Comparison of ENCODE assay signal across 14 cellular contexts in the genomic region with DNA sequence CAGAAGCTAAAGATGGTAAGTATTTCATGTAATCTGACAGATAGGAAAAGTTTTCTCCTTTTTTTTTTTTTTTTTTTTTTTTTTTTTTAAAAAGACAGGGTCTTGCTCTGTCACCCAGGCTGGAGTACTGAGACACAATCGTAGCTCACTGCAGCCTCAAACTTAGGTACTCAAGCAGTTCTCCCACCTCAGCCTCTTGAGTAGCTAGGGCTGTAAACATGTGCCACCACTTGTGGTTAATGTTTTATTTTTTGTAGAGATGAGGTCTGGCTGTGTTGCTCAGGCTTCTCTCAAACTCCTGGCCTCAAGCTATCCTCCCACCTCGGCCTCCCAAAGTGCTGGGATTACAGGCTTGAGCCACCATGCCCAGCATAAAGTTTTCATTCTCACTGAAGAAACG. TPM values are rescaled to one million over a fixed set of nuclear protein-coding genes. Genes with fewer than 3 reads are reported as not detected.
DNase-seq lines count a peak whose midpoint lies in the region; ATAC-seq and TF ChIP-seq lines count a peak whose summit lies in the region.
"Had no signal": no experiment of that assay in that cellular context is flagged by ENCODE, and none has a peak within 500 bp of the region (broad histone marks: within the 10 kb centered on the region; RNA-seq: fewer than 3 reads in every experiment).

No MANE protein-coding gene starts in this region.

- no peak overlapping the region for H3K4me2 ChIP-seq in PC-9
- H3K4me2 ChIP-seq: BLaER1 treated with 17β-estradiol and CSF1 and Interleukin-3, amounts not matched to agents 10 nM and 100 nM had no signal

- H3K4me1 Mint-ChIP-seq in activated CD4-positive, alpha-beta T cell treated with anti-CD3 and anti-CD28 coated beads, Interleukin-2, amount 10 ng/mL, durations not matched to agents 24 days and 14 days = peaks cover 2% of the 10 kb centered on the region
- H3K4me1 Mint-ChIP-seq in mesothelial cell of epicardium = no peaks in the 10 kb centered on the region

- no peak for DNase-seq in activated CD4-positive, alpha-beta T cell treated with anti-CD3 and anti-CD28 coated beads, Interleukin-2, amount 10 ng/mL, durations not matched to agents 24 days and 14 days
- no peak for DNase-seq in activated CD4-positive, alpha-beta T cell treated with anti-CD3 and anti-CD28 coated beads for 1 hour
- DNase-seq in PC-9 (no peak), mesothelial cell of epicardium (ENCODE audit: low spot score in 2 of 2, unreplicated experiment in 2 of 2) (no peak), NCI-H1417 treated with DMSO at 0.1 percent for 48 hours (lab: John Stamatoyannopoulos, UW) (no peak), NCI-H446 treated with DMSO at 0.1 percent for 48 hours (lab: John Stamatoyannopoulos, UW) (no peak)
- DNase-seq: 8988T; CD4-positive, CD25-positive, alpha-beta regulatory T cell; DMS79; HCEC 1CT; KG1 had no signal

- peaks cover 29% of the 10 kb centered on the region for H3K36me3 ChIP-seq in PC-9 (ENCODE audit: low read depth)

- H3K9me3 Mint-ChIP-seq in activated CD4-positive, alpha-beta T cell treated with anti-CD3 and anti-CD28 coated beads, Interleukin-2, amount 10 ng/mL, durations not matched to agents 24 days and 14 days = no peaks in the 10 kb centered on the region
- H3K9me3 Mint-ChIP-seq in mesothelial cell of epicardium = peaks cover 13% of the 10 kb centered on the region

- no peaks in the 10 kb centered on the region for H3K27me3 Mint-ChIP-seq in activated CD4-positive, alpha-beta T cell treated with anti-CD3 and anti-CD28 coated beads, Interleukin-2, amount 10 ng/mL, durations not matched to agents 24 days and 14 days
- H3K27me3 Mint-ChIP-seq in mesothelial cell of epicardium (ENCODE audit: low read depth) = no peaks in the 10 kb centered on the region
- H3K27me3 Mint-ChIP-seq: CD4-positive, CD25-positive, alpha-beta regulatory T cell; IgD-negative memory B cell had no signal

- peak overlapping the region; percentile 20 for H3K27ac Mint-ChIP-seq in activated CD4-positive, alpha-beta T cell treated with anti-CD3 and anti-CD28 coated beads, Interleukin-2, amount 10 ng/mL, durations not matched to agents 24 days and 14 days
- H3K27ac Mint-ChIP-seq in mesothelial cell of epicardium = peak overlapping the region; percentile 6
- H3K27ac Mint-ChIP-seq: IgD-negative memory B cell had no signal

- H3K4me1 ChIP-seq in PC-9 (replicated peaks; ENCODE audit: insufficient read depth) = no peaks in the 10 kb centered on the region

- no peaks in the 10 kb centered on the region for H3K27me3 ChIP-seq in PC-9 (ENCODE audit: insufficient read depth, low read depth)
- H3K27me3 ChIP-seq: BLaER1 treated with 17β-estradiol and CSF1 and Interleukin-3, amounts not matched to agents 10 nM and 100 nM had no signal

- no peak overlapping the region for H3K4me3 Mint-ChIP-seq in activated CD4-positive, alpha-beta T cell treated with anti-CD3 and anti-CD28 coated beads, Interleukin-2, amount 10 ng/mL, durations not matched to agents 24 days and 14 days
- no peak overlapping the region for H3K4me3 Mint-ChIP-seq in mesothelial cell of epicardium
- H3K4me3 Mint-ChIP-seq: CD4-positive, CD25-positive, alpha-beta regulatory T cell had no signal

- TF ChIP-seq CTCF in PC-9 (conservative IDR thresholded peaks at IDR 0.05) (no peak), mesothelial cell of epicardium (IDR thresholded peaks at IDR 0.05; ENCODE audit: unreplicated experiment) (no peak)

- H3K4me3 ChIP-seq in PC-9 = no peak overlapping the region
- H3K4me3 ChIP-seq: BLaER1 treated with 17β-estradiol and CSF1 and Interleukin-3, amounts not matched to agents 10 nM and 100 nM had no signal

- no peak overlapping the region for H2AFZ ChIP-seq in PC-9

- intact Hi-C loops in activated CD4-positive, alpha-beta T cell treated with anti-CD3 and anti-CD28 coated beads, Interleukin-2, amount 10 ng/mL, durations not matched to agents 24 days and 14 days (cut with micrococcal nuclease) = no loop called here
- intact Hi-C loops in PC-9 (cut with micrococcal nuclease; ENCODE audit: unreplicated experiment) = no loop called here

- 0 out of 2 replicates have a peak overlapping the region, but pooled peaks have one; percentile 16 for H3K27ac ChIP-seq in PC-9
- H3K27ac ChIP-seq: BLaER1 treated with 17β-estradiol and CSF1 and Interleukin-3, amounts not matched to agents 10 nM and 100 nM had no signal

- peaks cover 11% of the 10 kb centered on the region for H4K20me1 ChIP-seq in PC-9 (ENCODE audit: insufficient read depth)

- H3K9me2 ChIP-seq in PC-9 (ENCODE audit: insufficient read depth) = no peaks in the 10 kb centered on the region

- no peaks in the 10 kb centered on the region for H3F3A ChIP-seq in PC-9 (ENCODE audit: insufficient read depth, low read depth)

- H3K9me3 ChIP-seq in PC-9 (ENCODE audit: insufficient read depth, low read depth) = no peaks in the 10 kb centered on the region; the same call in 1 of the 2 replicates

- POLR2A ChIA-PET in PC-9 (lab: Charles Lee; ENCODE audit: unreplicated experiment) = no interaction called here

- peaks cover 43% of the 10 kb centered on the region for H3K79me2 ChIP-seq in PC-9 (ENCODE audit: low read depth)

- CTCF ChIA-PET in PC-9 (lab: Charles Lee) = interaction anchor here (0.6 kb wide), 1 partner anchor 130 kb away, joined by 10 read pairs; no protein-coding TSS in a partner anchor

- peaks cover 15% of the 10 kb centered on the region for H3K36me3 Mint-ChIP-seq in activated CD4-positive, alpha-beta T cell treated with anti-CD3 and anti-CD28 coated beads, Interleukin-2, amount 10 ng/mL, durations not matched to agents 24 days and 14 days (ENCODE audit: low read depth)
- peaks cover 20% of the 10 kb centered on the region for H3K36me3 Mint-ChIP-seq in mesothelial cell of epicardium

- BruUV-seq in PC-9 (replicated peaks; lab: Mats Ljungman, UMichigan) = no TSS peak

- ATAC-seq in SK-N-SH treated with all-trans-retinoic acid at 6 μM for 48 hours = no peak

TF ChIP-seq in SK-N-SH treated with all-trans-retinoic acid at 6 μM for 48 hours, 23 proteins besides CTCF, POLR2A, EP300 and RAD21:
- TF ChIP-seq ESRRG (CRISPR knock-in tag; IDR thresholded peaks at IDR 0.05) = no peak
- TF ChIP-seq ZFP30 (CRISPR knock-in tag; IDR thresholded peaks at IDR 0.05) = no peak
- no peak for TF ChIP-seq RARB (CRISPR knock-in tag; IDR thresholded peaks at IDR 0.05)
- no peak for TF ChIP-seq TSHZ2 (CRISPR knock-in tag; IDR thresholded peaks at IDR 0.05)

RNA-seq across cellular contexts. Expression of gene CDK7, which starts 17.8 kb away (rescaled TPM):
- total RNA-seq in activated CD4-positive, alpha-beta T cell treated with anti-CD3 and anti-CD28 coated beads, Interleukin-2, amount 10 ng/mL, durations not matched to agents 24 days and 14 days = 45.6 and 54.2 TPM in 2 replicates
- total RNA-seq in PC-9 (2021) = 51.6 and 60.5 TPM in 2 replicates
- total RNA-seq in mesothelial cell of epicardium = 25.1 to 26.5 TPM (median 26.4 TPM) in 3 replicates
